ENCODE assay signal across 11 cellular contexts in the genomic region with DNA sequence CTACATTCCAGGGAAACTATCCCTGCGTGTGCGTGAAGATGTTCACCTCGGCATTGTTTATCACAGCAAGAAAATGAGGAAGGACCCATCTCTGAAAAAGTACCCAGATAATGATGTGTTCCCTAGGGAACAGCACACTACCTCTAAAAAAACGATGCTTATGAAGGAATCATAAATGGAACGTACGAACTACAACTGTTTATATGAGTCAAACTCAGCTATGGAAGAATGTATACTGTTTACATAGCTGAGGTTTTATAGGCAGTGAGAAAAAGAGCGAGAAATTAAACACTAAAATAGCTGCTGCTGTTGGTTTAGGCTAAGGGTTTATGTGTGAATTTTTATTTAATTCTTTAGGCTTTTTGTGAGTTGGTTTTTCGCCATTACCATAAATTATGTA. TPM values are rescaled to one million over a fixed set of nuclear protein-coding genes. Genes with fewer than 3 reads are reported as not detected.
DNase-seq lines count a peak whose midpoint lies in the region; ATAC-seq and TF ChIP-seq lines count a peak whose summit lies in the region.
"Had no signal": no experiment of that assay in that cellular context is flagged by ENCODE, and none has a peak within 500 bp of the region (broad histone marks: within the 10 kb centered on the region; RNA-seq: fewer than 3 reads in every experiment).

No MANE protein-coding gene starts in this region.

- intact Hi-C loops in natural killer cell (cut with micrococcal nuclease), result loop anchor here (1.0 kb wide), 2 partner anchors 168 to 184 kb away; no protein-coding TSS in a partner anchor

- H3K27me3 Mint-ChIP-seq in CD8-positive, alpha-beta memory T cell, result peaks cover 0 to 3% of the 10 kb centered on the region in 2 donors
- H3K27me3 Mint-ChIP-seq in nephron progenitor cell (ENCODE audit: low read depth, poor library complexity) (no peaks in the 10 kb centered on the region), natural killer cell (ENCODE audit: low read depth in 2 of 2) (no peaks in the 10 kb centered on the region)
- H3K27me3 Mint-ChIP-seq: dendritic cell treated with granulocyte-macrophage colony-stimulating factor and Interleukin-4, amounts not matched to agents 40 ng/mL and 50 ng/mL, for 4 days had no signal

- no peaks in the 10 kb centered on the region for H3K9me3 ChIP-seq in CD8-positive, alpha-beta memory T cell (ENCODE audit: low read length)
- H3K9me3 ChIP-seq: pancreas had no signal

- peaks cover 98% of the 10 kb centered on the region for H3K36me3 ChIP-seq in CD8-positive, alpha-beta memory T cell (ENCODE audit: insufficient read depth, low read length)

- H3K27ac Mint-ChIP-seq in CD8-positive, alpha-beta memory T cell, result peak overlapping the region in 7 of 8 donors; percentile 15 to 88 (median 72)
- peak overlapping the region; percentile 69 for H3K27ac Mint-ChIP-seq in nephron progenitor cell
- H3K27ac Mint-ChIP-seq in natural killer cell, result peak overlapping the region in 1 of 2 donors; percentile 18
- H3K27ac Mint-ChIP-seq: dendritic cell treated with granulocyte-macrophage colony-stimulating factor and Interleukin-4, amounts not matched to agents 40 ng/mL and 50 ng/mL, for 4 days had no signal

- H3K4me1 Mint-ChIP-seq in CD8-positive, alpha-beta memory T cell, result peaks cover 11 to 16% (median 13%) of the 10 kb centered on the region in 3 donors
- H3K4me1 Mint-ChIP-seq in nephron progenitor cell (no peaks in the 10 kb centered on the region), natural killer cell (peaks cover 4 to 14% of the 10 kb centered on the region in 2 donors)

- H3K9me3 Mint-ChIP-seq in CD8-positive, alpha-beta memory T cell, result no peaks in the 10 kb centered on the region
- H3K9me3 Mint-ChIP-seq in nephron progenitor cell (no peaks in the 10 kb centered on the region), natural killer cell (no peaks in the 10 kb centered on the region)
- H3K9me3 Mint-ChIP-seq: dendritic cell treated with granulocyte-macrophage colony-stimulating factor and Interleukin-4, amounts not matched to agents 40 ng/mL and 50 ng/mL, for 4 days had no signal

- DNase-seq in CD8-positive, alpha-beta memory T cell, result no peak
- DNase-seq in M059J (ENCODE audit: low read depth) (peak; percentile 69), choroid plexus epithelial cell (ENCODE audit: low read depth) (peak; percentile 81), nephron progenitor cell (no peak), NCI-H2081 (lab: John Stamatoyannopoulos, UW) (no peak), NCI-H774 (lab: John Stamatoyannopoulos, UW) (no peak), CD1c-positive myeloid dendritic cell (ENCODE audit: extremely low spot score) (no peak), natural killer cell (no peak)
- DNase-seq: NCI-H2081 treated with DMSO at 0.1 percent for 48 hours had no signal

- no peak overlapping the region for H3K4me3 ChIP-seq in CD8-positive, alpha-beta memory T cell (ENCODE audit: low read length)
- no peak overlapping the region for H3K4me3 ChIP-seq in choroid plexus epithelial cell (ENCODE audit: low read depth, low read length)
- H3K4me3 ChIP-seq: pancreas had no signal

- peak overlapping the region in 1 of 7 donors; percentile 43 for H3K4me3 Mint-ChIP-seq in CD8-positive, alpha-beta memory T cell
- H3K4me3 Mint-ChIP-seq in nephron progenitor cell (no peak overlapping the region), natural killer cell (no peak overlapping the region)
- H3K4me3 Mint-ChIP-seq: dendritic cell treated with granulocyte-macrophage colony-stimulating factor and Interleukin-4, amounts not matched to agents 40 ng/mL and 50 ng/mL, for 4 days had no signal

- H3K4me1 ChIP-seq in CD8-positive, alpha-beta memory T cell (ENCODE audit: insufficient read depth, low read length), result peaks cover 10% of the 10 kb centered on the region
- H3K4me1 ChIP-seq: pancreas had no signal

- no peak for ATAC-seq in natural killer cell

- POLR2A ChIA-PET in CD8-positive, alpha-beta memory T cell (lab: Charles Lee), result interaction anchor here (1.0 to 1.5 kb wide), 5 partner anchors 12 to 168 kb away, joined by 3 to 5 read pairs (median 5); a partner anchor contains a TSS

- no peaks in the 10 kb centered on the region for H3K27me3 ChIP-seq in CD8-positive, alpha-beta memory T cell (ENCODE audit: insufficient read depth, low read length, poor library complexity, severe bottlenecking)
- H3K27me3 ChIP-seq: pancreas had no signal

- CTCF ChIA-PET in CD8-positive, alpha-beta memory T cell (lab: Charles Lee), result interaction anchor here (0.8 to 6.3 kb wide), 32 partner anchors 9 to 185 kb away, joined by 3 to 116 read pairs (median 8); no protein-coding TSS in a partner anchor

- no peak for TF ChIP-seq CTCF in choroid plexus epithelial cell (conservative IDR thresholded peaks at IDR 0.05; ENCODE audit: low read depth, low read length)
- no peak for TF ChIP-seq CTCF in nephron progenitor cell (IDR thresholded peaks at IDR 0.05)
- no peak for TF ChIP-seq CTCF in natural killer cell (IDR thresholded peaks at IDR 0.05)

- no peak overlapping the region for H3K27ac ChIP-seq in CD8-positive, alpha-beta memory T cell (ENCODE audit: low read depth, low read length)
- H3K27ac ChIP-seq: pancreas had no signal

- H3K36me3 Mint-ChIP-seq in CD8-positive, alpha-beta memory T cell, result peaks cover 4 to 99% (median 17%) of the 10 kb centered on the region in 3 donors
- H3K36me3 Mint-ChIP-seq in nephron progenitor cell (ENCODE audit: low read depth) (peaks cover 55% of the 10 kb centered on the region), natural killer cell (peaks cover 6% of the 10 kb centered on the region)

RNA-seq across cellular contexts. Expression of a gene that starts 48.9 kb away (rescaled TPM):
- 10 to 100 TPM; 32.8 to 34.3 TPM for total RNA-seq in CD8-positive, alpha-beta memory T cell
- 25.6 TPM for polyA plus RNA-seq in CD8-positive, alpha-beta memory T cell
- 24.0 and 31.5 TPM in 2 replicates for total RNA-seq in M059J (2014; rRNA removed; shearing (Covaris generic))
- 10 to 100 TPM; 39.5 to 51.2 (median 49.6) TPM for total RNA-seq in natural killer cell

Comparison
In these comparisons a context has a peak if more than half of its experiments do, and no peak if none do; other contexts are left out.
1. DNase-seq: peak in M059J (single experiment) and choroid plexus epithelial cell (single experiment); none in CD8-positive, alpha-beta memory T cell (0 of 5), nephron progenitor cell (single experiment), NCI-H2081 (0 of 2), NCI-H774 (single experiment), CD1c-positive myeloid dendritic cell (single experiment) and natural killer cell (single experiment).